Comparison of ENCODE assay signal across 15 cellular contexts in genomic region chr18:79274823-79275222, GRCh38.
DNase-seq lines count a peak whose midpoint lies in the region; ATAC-seq and TF ChIP-seq lines count a peak whose summit lies in the region.
"Had no signal": no experiment of that assay in that cellular context is flagged by ENCODE, and none has a peak within 500 bp of the region (broad histone marks: within the 10 kb centered on the region; RNA-seq: fewer than 3 reads in every experiment).

No MANE protein-coding gene starts in this region.

- H3K27ac Mint-ChIP-seq in natural killer cell treated with Interleukin-12 subunit alpha and Interleukin-12 subunit beta and Interleukin-15 and Interleukin-18, amount 100 ng/mL, for 72 hours, result peak overlapping the region; percentile 27 to 69

- H3K4me3 ChIP-seq in KMS-11 (IDR thresholded peaks at IDR 0.05; ENCODE audit: insufficient read depth, low read depth, low read length) (no peak overlapping the region), Karpas-422 (ENCODE audit: low read length) (no peak overlapping the region)
- H3K4me3 ChIP-seq: HAP-1, K562 had no signal

- H3K27me3 Mint-ChIP-seq in natural killer cell treated with Interleukin-12 subunit alpha and Interleukin-12 subunit beta and Interleukin-15 and Interleukin-18, amount 100 ng/mL, for 72 hours, result no peaks in the 10 kb centered on the region

- no peaks in the 10 kb centered on the region for H3K9me2 ChIP-seq in Karpas-422 (replicated peaks; ENCODE audit: insufficient read depth, low read length)

- H3K27ac ChIP-seq in KMS-11, result peak overlapping the region; percentile 83
- no peak overlapping the region for H3K27ac ChIP-seq in Karpas-422 (ENCODE audit: low read length)

- H3K4me1 Mint-ChIP-seq in natural killer cell treated with Interleukin-12 subunit alpha and Interleukin-12 subunit beta and Interleukin-15 and Interleukin-18, amount 100 ng/mL, for 72 hours (ENCODE audit: low read depth in 2 of 2), result peaks cover 13 to 14% of the 10 kb centered on the region in 2 donors

- H3K36me3 ChIP-seq in KMS-11 (ENCODE audit: insufficient read depth) (no peaks in the 10 kb centered on the region), Karpas-422 (ENCODE audit: insufficient read depth, low read length) (peaks cover 7% of the 10 kb centered on the region)
- H3K36me3 ChIP-seq: HAP-1 had no signal

- H4K20me1 ChIP-seq in KMS-11 (ENCODE audit: insufficient read depth) (no peaks in the 10 kb centered on the region), Karpas-422 (ENCODE audit: insufficient read depth, low read depth, low read length) (no peaks in the 10 kb centered on the region)

- H3K27me3 ChIP-seq in KMS-11 (ENCODE audit: insufficient read depth, low read depth) (no peaks in the 10 kb centered on the region), Karpas-422 (ENCODE audit: low read length) (no peaks in the 10 kb centered on the region)

- no peak overlapping the region for H2AFZ ChIP-seq in KMS-11 (ENCODE audit: low read depth)
- no peak overlapping the region for H2AFZ ChIP-seq in Karpas-422 (ENCODE audit: low read length)

- peaks cover 12% of the 10 kb centered on the region for H3K36me3 Mint-ChIP-seq in natural killer cell treated with Interleukin-12 subunit alpha and Interleukin-12 subunit beta and Interleukin-15 and Interleukin-18, amount 100 ng/mL, for 72 hours

- ATAC-seq in GM18502 (IDR thresholded peaks at IDR 0.05; ENCODE audit: poor library complexity, unreplicated experiment) (peak; percentile 12), GM21576 (IDR thresholded peaks at IDR 0.05; ENCODE audit: unreplicated experiment) (peak; percentile 14), GM18861 (IDR thresholded peaks at IDR 0.05; ENCODE audit: unreplicated experiment) (no peak)
- ATAC-seq in natural killer cell treated with Interleukin-12 subunit alpha and Interleukin-12 subunit beta and Interleukin-15 and Interleukin-18, amount 100 ng/mL, for 72 hours, result no peak
- ATAC-seq: K562 had no signal

- no peak for DNase-seq in natural killer cell treated with Interleukin-12 subunit alpha and Interleukin-12 subunit beta and Interleukin-15 and Interleukin-18, amount 100 ng/mL, for 72 hours (ENCODE audit: low spot score)
- no peak for DNase-seq in NCI-H2196 (lab: John Stamatoyannopoulos, UW; ENCODE audit: unreplicated experiment)
- DNase-seq in Karpas-422, result no peak
- DNase-seq in NCI-H146 treated with DMSO at 0.1 percent for 48 hours (lab: John Stamatoyannopoulos, UW; ENCODE audit: unreplicated experiment), result no peak
- DNase-seq: C1 segment of cervical spinal cord, NCI-H1105, NCI-H187 treated with DMSO at 0.1 percent for 48 hours, NCI-H82, SW 1271 had no signal

- H3K9me3 Mint-ChIP-seq in natural killer cell treated with Interleukin-12 subunit alpha and Interleukin-12 subunit beta and Interleukin-15 and Interleukin-18, amount 100 ng/mL, for 72 hours, result no peaks in the 10 kb centered on the region

- H3K9ac ChIP-seq in KMS-11 (peak overlapping the region; percentile 42; the same call in 1 of the 2 replicates), Karpas-422 (ENCODE audit: low read length) (no peak overlapping the region)

- H3K79me2 ChIP-seq in KMS-11 (ENCODE audit: insufficient read depth, low read depth), result no peaks in the 10 kb centered on the region
- peaks cover 49% of the 10 kb centered on the region for H3K79me2 ChIP-seq in Karpas-422 (ENCODE audit: low read length)

- H3K9me3 ChIP-seq in Karpas-422 (ENCODE audit: low read length), result no peaks in the 10 kb centered on the region
- H3K9me3 ChIP-seq: HAP-1 had no signal

- peaks cover 46% of the 10 kb centered on the region for H3K4me1 ChIP-seq in KMS-11 (ENCODE audit: low read depth, poor library complexity, severe bottlenecking)
- H3K4me1 ChIP-seq in Karpas-422 (ENCODE audit: low read length), result 0 out of 2 replicates have a peak, but pooled peaks cover 3% of the 10 kb centered on the region
- H3K4me1 ChIP-seq: HAP-1 had no signal

- H3K4me3 Mint-ChIP-seq in natural killer cell treated with Interleukin-12 subunit alpha and Interleukin-12 subunit beta and Interleukin-15 and Interleukin-18, amount 100 ng/mL, for 72 hours, result peak overlapping the region; percentile 51

- TF ChIP-seq CTCF in KMS-11 (conservative IDR thresholded peaks at IDR 0.05; ENCODE audit: low read depth, low read length), result no peak

- H3K4me2 ChIP-seq in KMS-11 (peak overlapping the region; percentile 95), Karpas-422 (ENCODE audit: low read depth, low read length, poor library complexity, severe bottlenecking) (no peak overlapping the region)

Comparison
In these comparisons a context has a peak if more than half of its experiments do, and no peak if none do; other contexts are left out.
1. ATAC-seq: peak in GM18502 (single experiment) and GM21576 (single experiment); none in natural killer cell treated with Interleukin-12 subunit alpha and Interleukin-12 subunit beta and Interleukin-15 and Interleukin-18, amount 100 ng/mL, for 72 hours (0 of 2) and GM18861 (single experiment).